1 cellular context compared by ENCODE assay signal in the genomic region with DNA sequence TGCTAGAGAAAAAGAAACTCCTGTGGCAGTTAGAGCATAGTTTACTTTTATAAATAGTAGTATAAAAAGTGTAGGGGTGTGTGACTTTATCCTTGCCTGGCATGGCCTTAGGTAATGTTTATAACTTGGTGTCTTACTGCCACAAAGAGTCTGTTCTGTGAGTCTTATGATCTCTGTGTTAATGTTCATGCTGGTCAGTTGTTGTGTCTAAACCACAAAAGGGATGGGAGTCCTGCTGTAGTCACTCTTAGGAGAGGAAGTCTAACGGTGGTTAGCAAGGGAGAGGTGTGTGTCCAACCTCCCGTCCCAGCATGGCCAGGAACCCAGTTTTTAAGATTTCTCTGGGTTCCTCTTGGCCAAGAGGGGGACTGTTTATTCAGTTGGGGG.
TF ChIP-seq lines count a peak whose summit lies in the region.

No MANE protein-coding gene starts in this region.

TF ChIP-seq in A549, 52 proteins besides CTCF, POLR2A, EP300 and RAD21:
- TF ChIP-seq REST (IDR thresholded peaks at IDR 0.05) (no peak), FOXS1 (CRISPR knock-in tag; IDR thresholded peaks at IDR 0.05) (no peak)
